In the genomic region with DNA sequence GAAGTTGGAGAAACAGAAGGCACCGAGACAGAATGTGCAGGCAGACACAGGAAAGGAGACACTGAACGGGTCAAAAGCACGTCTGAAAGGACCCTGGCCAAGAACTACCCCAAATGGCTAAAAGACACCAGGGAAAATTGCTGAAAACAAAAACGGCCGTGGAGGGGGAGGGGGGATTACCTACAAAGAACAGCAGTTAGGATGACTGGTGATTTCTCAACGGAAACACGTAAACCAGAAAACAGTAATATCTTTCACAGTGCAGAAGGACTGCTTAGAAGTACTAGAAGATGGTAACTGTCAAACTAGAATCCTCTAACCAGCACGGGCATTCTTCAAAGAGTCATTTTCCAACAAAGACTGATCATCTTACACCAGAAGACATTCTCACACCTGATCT, we compare ENCODE assay signal across 1 cellular context.
TF ChIP-seq lines count a peak whose summit lies in the region.

No MANE protein-coding gene starts in this region.

TF ChIP-seq in SK-N-SH treated with all-trans-retinoic acid at 6 μM for 48 hours, 23 proteins besides CTCF, POLR2A, EP300 and RAD21 (continued from another document):
- TF ChIP-seq CSRNP3 (CRISPR knock-in tag; IDR thresholded peaks at IDR 0.05), result no peak
- TF ChIP-seq PPARA (CRISPR knock-in tag; IDR thresholded peaks at IDR 0.05; ENCODE audit: borderline replicate concordance), result no peak
- no peak for TF ChIP-seq ZNF565 (CRISPR knock-in tag; conservative IDR thresholded peaks at IDR 0.05; ENCODE audit: low read depth)
TF ChIP-seq in SK-N-SH treated with all-trans-retinoic acid at 6 μM for 48 hours: peak in this region for 0.
